9 cellular contexts compared by ENCODE assay signal in genomic region chr19:43465468-43466120, GRCh38. TPM values are rescaled to one million over a fixed set of nuclear protein-coding genes. Genes with fewer than 3 reads are reported as not detected.
DNase-seq lines count a peak whose midpoint lies in the region; ATAC-seq and TF ChIP-seq lines count a peak whose summit lies in the region.
"Had no signal": no experiment of that assay in that cellular context is flagged by ENCODE, and none has a peak within 500 bp of the region (broad histone marks: within the 10 kb centered on the region; RNA-seq: fewer than 3 reads in every experiment).

LYPD3 (minus strand) TSS chr19:43465608; CDS start chr19:43465571, 37 bp downstream.

- H3K79me2 ChIP-seq in PC-9 (ENCODE audit: low read depth) (peaks cover 15% of the 10 kb centered on the region), osteoblast (ENCODE audit: insufficient read depth, low read length) (no peaks in the 10 kb centered on the region)

- TF ChIP-seq CTCF in PC-9 (conservative IDR thresholded peaks at IDR 0.05), result no peak
- TF ChIP-seq CTCF in osteoblast (IDR thresholded peaks at IDR 0.05; ENCODE audit: extremely low read depth, low read depth, low read length), result no peak
- no peak for TF ChIP-seq CTCF in GM10248 (IDR thresholded peaks at IDR 0.05; ENCODE audit: control extremely low read depth, extremely low read depth, low read depth, missing control alignments)

- intact Hi-C loops in PC-9 (cut with micrococcal nuclease; ENCODE audit: unreplicated experiment), result loop anchor here (1.0 to 5.0 kb wide), 2 partner anchors 39 to 52 kb away; partner anchors contain the start of gene PHLDB3

- H3K9me3 ChIP-seq in PC-9 (ENCODE audit: insufficient read depth, low read depth) (no peaks in the 10 kb centered on the region), osteoblast (ENCODE audit: low read depth, low read length) (no peaks in the 10 kb centered on the region)

- H3K27me3 ChIP-seq in PC-9 (ENCODE audit: insufficient read depth, low read depth) (no peaks in the 10 kb centered on the region), osteoblast (ENCODE audit: insufficient read depth, low read length) (peaks cover 3% of the 10 kb centered on the region)

- H3F3A ChIP-seq in PC-9 (ENCODE audit: insufficient read depth, low read depth), result peaks cover 66% of the 10 kb centered on the region

- H3K36me3 ChIP-seq in PC-9 (ENCODE audit: low read depth) (peaks cover 11% of the 10 kb centered on the region; the same call in 1 of the 2 replicates), osteoblast (ENCODE audit: insufficient read depth, low read length) (no peaks in the 10 kb centered on the region)

- no peaks in the 10 kb centered on the region for H3K9me2 ChIP-seq in PC-9 (ENCODE audit: insufficient read depth)

- POLR2A ChIA-PET in PC-9 (lab: Charles Lee; ENCODE audit: unreplicated experiment), result interaction anchor here (0.7 to 1.0 kb wide), 4 partner anchors 11 to 289 kb away, joined by 4 to 44 read pairs (median 10); partner anchors contain the start of gene SMG9
- POLR2A ChIA-PET in GM10248 (lab: Yijun Ruan, JAX), result no interaction called here

- H3K27ac ChIP-seq in PC-9 (peak within 1 kb of the TSS; percentile 63), osteoblast (ENCODE audit: low read depth, low read length) (no peak within 1 kb of the TSS)
- H3K27ac ChIP-seq: HL-60 had no signal

- H3K4me1 ChIP-seq in PC-9 (replicated peaks; ENCODE audit: insufficient read depth) (peaks cover 47% of the 10 kb centered on the region), osteoblast (ENCODE audit: insufficient read depth, low read length) (peaks cover 15% of the 10 kb centered on the region)

- H4K20me1 ChIP-seq in PC-9 (ENCODE audit: insufficient read depth) (0 out of 2 replicates have a peak, but pooled peaks cover 6% of the 10 kb centered on the region), osteoblast (ENCODE audit: insufficient read depth, low read length) (no peaks in the 10 kb centered on the region)

- CTCF ChIA-PET in PC-9 (lab: Charles Lee), result interaction anchor here (1.2 kb wide), 1 partner anchor 54 kb away, joined by 4 read pairs; no protein-coding TSS in a partner anchor
- CTCF ChIA-PET in GM10248 (lab: Yijun Ruan, JAX), result interaction anchor here (0.7 to 12.1 kb wide), 4 partner anchors 19 to 54 kb away, joined by 3 to 88 read pairs (median 5); partner anchors contain the start of gene PHLDB3

- H2AFZ ChIP-seq in PC-9 (peak within 1 kb of the TSS; percentile 68), osteoblast (ENCODE audit: low read length) (no peak within 1 kb of the TSS)

- BruUV-seq in PC-9 (replicated peaks; lab: Mats Ljungman, UMichigan), result TSS peak; percentile 61

- H3K4me2 ChIP-seq in PC-9, result peak within 1 kb of the TSS; percentile 95
- H3K4me2 ChIP-seq in osteoblast (ENCODE audit: insufficient read depth, low read length), result no peak within 1 kb of the TSS

- DNase-seq in COLO668 (lab: John Stamatoyannopoulos, UW; ENCODE audit: unreplicated experiment), result peak; percentile 4
- peak; percentile 91 to 94 for DNase-seq in PC-9
- DNase-seq in osteoblast (ENCODE audit: insufficient read length, low spot score, missing footprints), result peak; percentile 36
- no peak for DNase-seq in GM10248 (ENCODE audit: extremely low spot score)

- H3K4me3 ChIP-seq in PC-9, result peak within 1 kb of the TSS; percentile 80
- no peak within 1 kb of the TSS for H3K4me3 ChIP-seq in osteoblast (ENCODE audit: insufficient read depth, low read length)

- peak; percentile 63 for ATAC-seq in esophagus mucosa
- ATAC-seq in GM19397 (IDR thresholded peaks at IDR 0.05; ENCODE audit: unreplicated experiment), result no peak
- no peak for ATAC-seq in HG02852 (IDR thresholded peaks at IDR 0.05; ENCODE audit: unreplicated experiment)
- no peak for ATAC-seq in GM19455 (IDR thresholded peaks at IDR 0.05; ENCODE audit: unreplicated experiment)

RNA-seq across cellular contexts. Expression of gene LYPD3, which starts in this region (rescaled TPM):
- total RNA-seq in PC-9 (2021) (70.8 and 78.3 TPM in 2 replicates), esophagus mucosa (739 TPM), osteoblast (0.88 TPM in 1 of 2 replicates, not detected in the other)

Comparison
In these comparisons a context has a peak if more than half of its experiments do, and no peak if none do; other contexts are left out.
1. RNA of gene LYPD3 (total RNA-seq): 739 TPM in esophagus mucosa (single experiment) and 70.8 to 78.3 TPM in PC-9; 0.88 TPM in osteoblast; every median in the first group is over 10 times any median in the second.
2. Peak in DNase-seq in osteoblast; RNA of the gene not detected or under 1 TPM.